Comparison of ENCODE assay signal across 8 cellular contexts in genomic region chr2:19474128-19474527, GRCh38.
DNase-seq lines count a peak whose midpoint lies in the region; ATAC-seq and TF ChIP-seq lines count a peak whose summit lies in the region.

No MANE protein-coding gene starts in this region.

- TF ChIP-seq EP300 in sigmoid colon (IDR thresholded peaks at IDR 0.05): no peak

- H3K27ac ChIP-seq in sigmoid colon (no peak overlapping the region), spleen (no peak overlapping the region)

- H3K27me3 ChIP-seq in adipocyte (replicated peaks; ENCODE audit: control insufficient read depth, insufficient read depth, low read length) (no peaks in the 10 kb centered on the region), sigmoid colon (no peaks in the 10 kb centered on the region), spleen (replicated peaks in 1 of 7) (peaks cover 0 to 62% (median 12%) of the 10 kb centered on the region in 7 donors)

- H3K4me3 ChIP-seq in adipocyte (ENCODE audit: low read length) (peak overlapping the region; percentile 46), sigmoid colon (no peak overlapping the region), spleen (no peak overlapping the region)

- peak; percentile 98 for ATAC-seq in GM18861 (IDR thresholded peaks at IDR 0.05; ENCODE audit: unreplicated experiment)
- peak; percentile 89 for ATAC-seq in HG02798 (IDR thresholded peaks at IDR 0.05; ENCODE audit: poor library complexity, unreplicated experiment)

- no peak for TF ChIP-seq POLR2A in sigmoid colon (IDR thresholded peaks at IDR 0.05)
- TF ChIP-seq POLR2A in spleen (IDR thresholded peaks at IDR 0.05): no peak

- DNase-seq in NOMO-1 treated with dmso at 0.1 percent for 144 hours (lab: John Stamatoyannopoulos, UW; ENCODE audit: unreplicated experiment): peak; percentile 79
- peak; percentile 13 for DNase-seq in adipocyte (ENCODE audit: low read depth)
- DNase-seq in sigmoid colon: peak; percentile 68
- no peak for DNase-seq in NCI-H82 (lab: John Stamatoyannopoulos, UW)
- no peak for DNase-seq in NCI-H187 (lab: John Stamatoyannopoulos, UW)
- no peak for DNase-seq in spleen

- peaks cover 11% of the 10 kb centered on the region for H3K4me1 ChIP-seq in adipocyte (ENCODE audit: control insufficient read depth, insufficient read depth, low read length)
- H3K4me1 ChIP-seq in sigmoid colon: peaks cover 0 to 24% (median 19%) of the 10 kb centered on the region in 4 donors
- H3K4me1 ChIP-seq in spleen: peaks cover 0 to 15% (median 11%) of the 10 kb centered on the region in 6 donors

- no peak overlapping the region for H3K9ac ChIP-seq in adipocyte (ENCODE audit: low read length)

- WGBS in sigmoid colon, 2 donors: 37 to 76% methylated on average over 8 of the region's 8 CpGs
- 13 to 41% (median 20%) methylated on average over 8 of the region's 8 CpGs for WGBS in spleen, 5 donors

- no peaks in the 10 kb centered on the region for H3K36me3 ChIP-seq in adipocyte (ENCODE audit: control insufficient read depth, insufficient read depth, low read length, severe bottlenecking)
- H3K36me3 ChIP-seq in sigmoid colon: no peaks in the 10 kb centered on the region
- H3K36me3 ChIP-seq in spleen: no peaks in the 10 kb centered on the region

- intact Hi-C loops in sigmoid colon (cut with DNase I) (no loop called here), spleen (cut with DNase I; ENCODE audit: low total_unique reads) (no loop called here)

- no peak for TF ChIP-seq CTCF in sigmoid colon (IDR thresholded peaks at IDR 0.05)
- no peak for TF ChIP-seq CTCF in spleen (IDR thresholded peaks at IDR 0.05 in 8 of 11, conservative IDR thresholded peaks at IDR 0.05 in 3 of 11)

- H3K9me3 ChIP-seq in adipocyte (ENCODE audit: control insufficient read depth, low read length) (no peaks in the 10 kb centered on the region), sigmoid colon (no peaks in the 10 kb centered on the region), spleen (no peaks in the 10 kb centered on the region)

Comparison
In these comparisons a context has a peak if more than half of its experiments do, and no peak if none do; other contexts are left out.
1. DNase-seq: peak in NOMO-1 treated with dmso at 0.1 percent for 144 hours (single experiment), adipocyte (single experiment) and sigmoid colon (single experiment); none in NCI-H82 (single experiment), NCI-H187 (0 of 2) and spleen (single experiment).